Comparison of ENCODE assay signal across 29 cellular contexts in genomic region chr16:31705371-31705770, GRCh38.
"Had no signal": no experiment of that assay in that cellular context is flagged by ENCODE, and none has a peak within 500 bp of the region (broad histone marks: within the 10 kb centered on the region; RNA-seq: fewer than 3 reads in every experiment).

No MANE protein-coding gene starts in this region.

- H3K27ac ChIP-seq: ascending aorta, breast epithelium, cardiac muscle cell, colonic mucosa, esophagus muscularis mucosa, gastroesophageal sphincter, heart right ventricle had no signal

- H3K9me3 Mint-ChIP-seq: activated naive CD4-positive, alpha-beta T cell treated with anti-CD3 and anti-CD28 coated beads, Interleukin-2, amount 10 ng/mL, durations not matched to agents 7 days and 5 days; activated naive CD8-positive, alpha-beta T cell treated with anti-CD3 and anti-CD28 coated beads, Interleukin-2, amount 10 ng/mL, durations not matched to agents 7 days and 5 days; activated T-cell treated with anti-CD3 and anti-CD28 coated beads, Interleukin-2, amount 50 U/mL, for 72 hours; brain; endodermal cell had no signal

- H3K27me3 Mint-ChIP-seq: activated CD8-positive, alpha-beta T cell treated with anti-CD3 and anti-CD28 coated beads for 36 hours; activated naive CD4-positive, alpha-beta T cell treated with anti-CD3 and anti-CD28 coated beads, Interleukin-2, amount 10 ng/mL, durations not matched to agents 7 days and 5 days; activated naive CD8-positive, alpha-beta T cell treated with anti-CD3 and anti-CD28 coated beads, Interleukin-2, amount 10 ng/mL, durations not matched to agents 7 days and 5 days had no signal

- H3K27me3 ChIP-seq: ascending aorta, breast epithelium, cardiac muscle cell, colonic mucosa, esophagus muscularis mucosa, gastroesophageal sphincter had no signal

- H3K4me3 ChIP-seq: ascending aorta, breast epithelium, cardiac muscle cell, colonic mucosa, esophagus muscularis mucosa, gastroesophageal sphincter, heart right ventricle had no signal

- H3K4me1 ChIP-seq: ascending aorta, breast epithelium, colonic mucosa had no signal

- H3K9me3 ChIP-seq: ascending aorta, breast epithelium, colonic mucosa, esophagus muscularis mucosa, gastroesophageal sphincter, heart right ventricle had no signal

- DNase-seq: activated CD4-positive, alpha-beta T cell treated with anti-CD3 and anti-CD28 coated beads for 4 hours; activated CD4-positive, alpha-beta T cell treated with anti-CD3 and anti-CD28 coated beads, Interleukin-2, amount 50 U/mL, for 1 hour; activated CD4-positive, alpha-beta T cell treated with anti-CD3 and anti-CD28 coated beads, Interleukin-2, amount 50 U/mL, for 48 hours; activated CD4-positive, CD25-positive, alpha-beta regulatory T cell; activated CD4-positive, CD25-positive, alpha-beta regulatory T cell treated with anti-CD3 and anti-CD28 coated beads, Interleukin-2, amount 50 U/mL, for 72 hours; activated CD8-positive, alpha-beta memory T cell treated with anti-CD3 and anti-CD28 coated beads for 24 hours; activated CD8-positive, alpha-beta T cell treated with anti-CD3 and anti-CD28 coated beads for 36 hours; activated gamma-delta T cell; activated naive CD4-positive, alpha-beta T cell; activated naive CD4-positive, alpha-beta T cell treated with anti-CD3 and anti-CD28 coated beads, Interleukin-2, amount 10 ng/mL, durations not matched to agents 7 days and 5 days; activated naive CD8-positive, alpha-beta T cell treated with anti-CD3 and anti-CD28 coated beads, Interleukin-2, amount 10 ng/mL, durations not matched to agents 7 days and 5 days; activated T-cell treated with anti-CD3 and anti-CD28 coated beads, Interleukin-2, amount 50 U/mL, for 72 hours; central memory CD4-positive, alpha-beta T cell; cerebellar nuclear complex; colonic mucosa; effector CD8-positive, alpha-beta T cell; endodermal cell; erythroblast; foreskin melanocyte; heart right ventricle; T-helper 1 cell; T-helper 2 cell had no signal

- H3K4me3 Mint-ChIP-seq: activated CD8-positive, alpha-beta T cell treated with anti-CD3 and anti-CD28 coated beads for 36 hours; activated naive CD4-positive, alpha-beta T cell treated with anti-CD3 and anti-CD28 coated beads, Interleukin-2, amount 10 ng/mL, durations not matched to agents 7 days and 5 days; activated naive CD8-positive, alpha-beta T cell treated with anti-CD3 and anti-CD28 coated beads, Interleukin-2, amount 10 ng/mL, durations not matched to agents 7 days and 5 days; activated T-cell treated with anti-CD3 and anti-CD28 coated beads, Interleukin-2, amount 50 U/mL, for 72 hours; brain; endodermal cell had no signal

- H3K36me3 ChIP-seq: breast epithelium had no signal

- H3K27ac Mint-ChIP-seq: activated naive CD4-positive, alpha-beta T cell treated with anti-CD3 and anti-CD28 coated beads, Interleukin-2, amount 10 ng/mL, durations not matched to agents 7 days and 5 days; activated naive CD8-positive, alpha-beta T cell treated with anti-CD3 and anti-CD28 coated beads, Interleukin-2, amount 10 ng/mL, durations not matched to agents 7 days and 5 days; activated T-cell treated with anti-CD3 and anti-CD28 coated beads, Interleukin-2, amount 50 U/mL, for 72 hours; brain; endodermal cell had no signal

- ATAC-seq: activated CD8-positive, alpha-beta T cell treated with anti-CD3 and anti-CD28 coated beads for 36 hours; activated naive CD4-positive, alpha-beta T cell treated with anti-CD3 and anti-CD28 coated beads, Interleukin-2, amount 50 U/mL, for 72 hours; activated T-cell treated with anti-CD3 and anti-CD28 coated beads, Interleukin-2, amount 50 U/mL, for 72 hours; gastroesophageal sphincter; heart right ventricle had no signal
